Comparison of ENCODE assay signal across 16 cellular contexts in the genomic region with DNA sequence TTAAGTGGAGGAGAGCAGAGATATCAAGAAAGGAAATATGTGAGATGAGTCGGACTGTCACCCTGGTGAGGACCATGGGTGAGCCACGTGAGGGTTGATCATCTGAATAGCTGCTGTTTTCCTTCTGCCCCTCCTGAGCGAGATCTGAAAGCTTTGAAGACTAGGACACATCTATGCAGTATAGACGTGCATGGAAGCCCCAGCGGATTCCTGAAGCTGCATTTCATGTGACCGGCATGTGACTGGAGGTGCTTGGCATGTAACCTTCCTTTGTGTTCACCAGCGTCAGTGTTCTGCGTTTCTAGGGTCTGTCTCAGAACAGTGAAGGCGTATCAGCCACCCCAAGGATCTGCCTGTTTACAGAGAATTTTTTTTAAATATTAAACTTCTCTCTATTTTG.
"Had no signal": no experiment of that assay in that cellular context is flagged by ENCODE, and none has a peak within 500 bp of the region (broad histone marks: within the 10 kb centered on the region; RNA-seq: fewer than 3 reads in every experiment).

No MANE protein-coding gene starts in this region.

- H3K4me3 ChIP-seq: ascending aorta, breast epithelium, left lung, ovary, tibial artery had no signal

- H3K9me3 ChIP-seq: ascending aorta, breast epithelium, left lung, ovary, tibial artery had no signal

- H3K27me3 Mint-ChIP-seq: naive B cell had no signal

- DNase-seq: activated CD4-positive, alpha-beta T cell treated with anti-CD3 and anti-CD28 coated beads, Interleukin-2, amount 50 U/mL, for 1 hour; activated CD4-positive, CD25-positive, alpha-beta regulatory T cell treated with anti-CD3 and anti-CD28 coated beads, Interleukin-2, amount 50 U/mL, for 72 hours; activated CD8-positive, alpha-beta memory T cell treated with anti-CD3 and anti-CD28 coated beads, Interleukin-2, amount 50 U/mL, for 4 hours; activated naive CD4-positive, alpha-beta T cell treated with anti-CD3 and anti-CD28 coated beads for 36 hours; activated T-cell treated with anti-CD3 and anti-CD28 coated beads, Interleukin-2, amount 50 U/mL, for 4 hours; effector memory CD4-positive, alpha-beta T cell; left lung; naive B cell; ovary; stimulated activated CD4-positive, alpha-beta T cell treated with anti-CD3 and anti-CD28 coated beads, Interleukin-2, amount 100 ng/mL, for 24 hours; stimulated activated naive CD8-positive, alpha-beta T cell treated with anti-CD3 and anti-CD28 coated beads, Interleukin-15, Interleukin-2, amounts not matched to agents 100 U/mL and 50 U/mL, for 24 hours; substantia nigra; tibial artery had no signal

- H3K4me1 ChIP-seq: breast epithelium, left lung had no signal

- ATAC-seq: activated T-cell treated with anti-CD3 and anti-CD28 coated beads, Interleukin-2, amount 50 U/mL, for 4 hours; left lung; stimulated activated naive CD8-positive, alpha-beta T cell treated with anti-CD3 and anti-CD28 coated beads, Interleukin-15, Interleukin-2, amounts not matched to agents 100 U/mL and 50 U/mL, for 24 hours had no signal

- H3K27me3 ChIP-seq: ascending aorta, breast epithelium, left lung, ovary, tibial artery had no signal

- H3K27ac ChIP-seq: breast epithelium, left lung, ovary, tibial artery had no signal

- H3K9me3 Mint-ChIP-seq: activated naive CD4-positive, alpha-beta T cell treated with anti-CD3 and anti-CD28 coated beads for 36 hours; activated T-cell treated with anti-CD3 and anti-CD28 coated beads, Interleukin-2, amount 50 U/mL, for 4 hours; dendritic cell treated with granulocyte-macrophage colony-stimulating factor and Interleukin-4, amounts not matched to agents 40 ng/mL and 50 ng/mL, for 4 days had no signal

- H3K36me3 ChIP-seq: ascending aorta, breast epithelium, left lung, ovary, tibial artery had no signal

- H3K27ac Mint-ChIP-seq: activated naive CD4-positive, alpha-beta T cell treated with anti-CD3 and anti-CD28 coated beads for 36 hours; dendritic cell treated with granulocyte-macrophage colony-stimulating factor and Interleukin-4, amounts not matched to agents 40 ng/mL and 50 ng/mL, for 4 days; naive B cell had no signal

- H3K36me3 Mint-ChIP-seq: naive B cell had no signal

- H3K4me3 Mint-ChIP-seq: activated naive CD4-positive, alpha-beta T cell treated with anti-CD3 and anti-CD28 coated beads for 36 hours; activated T-cell treated with anti-CD3 and anti-CD28 coated beads, Interleukin-2, amount 50 U/mL, for 4 hours; dendritic cell treated with granulocyte-macrophage colony-stimulating factor and Interleukin-4, amounts not matched to agents 40 ng/mL and 50 ng/mL, for 4 days; naive B cell had no signal
